ENCODE assay signal across 1 cellular context in genomic region chr11:73982990-73983763, GRCh38.
TF ChIP-seq lines count a peak whose summit lies in the region.

No MANE protein-coding gene starts in this region.

TF ChIP-seq in HEK293, 187 proteins besides CTCF, POLR2A, EP300 and RAD21 (continued from another document and continues in another):
- TF ChIP-seq ZNF391 (tag by site-specific recombination; IDR thresholded peaks at IDR 0.05; ENCODE audit: borderline replicate concordance, low read depth) = peak; percentile 38; the same call in 1 of the 2 replicates
- no peak for TF ChIP-seq ZNF670 (tag by site-specific recombination; IDR thresholded peaks at IDR 0.05; ENCODE audit: low read depth)
- no peak for TF ChIP-seq ZNF37A (tag by site-specific recombination; IDR thresholded peaks at IDR 0.05)
- peak; percentile 79 for TF ChIP-seq ZNF423 (tag by site-specific recombination; IDR thresholded peaks at IDR 0.05)
- peak; percentile 92 for TF ChIP-seq SP2 (tag by site-specific recombination; IDR thresholded peaks at IDR 0.05)
- peak; percentile 98 for TF ChIP-seq HIC1 (tag by site-specific recombination; IDR thresholded peaks at IDR 0.05)
- TF ChIP-seq YY1 (tag by site-specific recombination; IDR thresholded peaks at IDR 0.05) = no peak
- TF ChIP-seq ZNF791 (tag by site-specific recombination; IDR thresholded peaks at IDR 0.05) = no peak
- TF ChIP-seq ZBTB17 (tag by site-specific recombination; IDR thresholded peaks at IDR 0.05) = 0 out of 2 replicates have a peak, but pooled peaks have one; percentile 9
- TF ChIP-seq ZNF677 (tag by site-specific recombination; IDR thresholded peaks at IDR 0.05) = no peak
- peak; percentile 90 for TF ChIP-seq KLF8 (tag by site-specific recombination; IDR thresholded peaks at IDR 0.05)
- TF ChIP-seq ZBTB1 (tag by site-specific recombination; IDR thresholded peaks at IDR 0.05) = no peak
- TF ChIP-seq YY2 (tag by site-specific recombination; IDR thresholded peaks at IDR 0.05) = no peak
- TF ChIP-seq ZNF18 (tag by site-specific recombination; IDR thresholded peaks at IDR 0.05) = no peak
- TF ChIP-seq ZBTB48 (tag by site-specific recombination; IDR thresholded peaks at IDR 0.05) = peak; percentile 98
- TF ChIP-seq ZFP3 (tag by site-specific recombination; IDR thresholded peaks at IDR 0.05; ENCODE audit: low read depth) = peak; percentile 77
- no peak for TF ChIP-seq ZNF311 (tag by site-specific recombination; IDR thresholded peaks at IDR 0.05; ENCODE audit: borderline replicate concordance)
- TF ChIP-seq ZNF292 (tag by site-specific recombination; IDR thresholded peaks at IDR 0.05; ENCODE audit: borderline replicate concordance, low read depth) = no peak
- no peak for TF ChIP-seq ELK4 (IDR thresholded peaks at IDR 0.05; ENCODE audit: borderline replicate concordance, low read depth, low read length)
- TF ChIP-seq KLF16 (tag by site-specific recombination; IDR thresholded peaks at IDR 0.05) = peak; percentile 83
- TF ChIP-seq PRDM6 (tag by site-specific recombination; IDR thresholded peaks at IDR 0.05) = no peak
- TF ChIP-seq ZNF24 (tag by site-specific recombination; IDR thresholded peaks at IDR 0.05) = peak; percentile 63; the same call in 1 of the 2 replicates
- TF ChIP-seq ZNF157 (tag by site-specific recombination; IDR thresholded peaks at IDR 0.05) = no peak
- peak; percentile 10; the same call in 1 of the 2 replicates for TF ChIP-seq ZNF623 (tag by site-specific recombination; IDR thresholded peaks at IDR 0.05)
- TF ChIP-seq ZNF146 (tag by site-specific recombination; IDR thresholded peaks at IDR 0.05) = no peak
- no peak for TF ChIP-seq ZNF302 (tag by site-specific recombination; IDR thresholded peaks at IDR 0.05; ENCODE audit: low read depth)
- TF ChIP-seq ZNF133 (tag by site-specific recombination; IDR thresholded peaks at IDR 0.05) = no peak
- peak; percentile 97 for TF ChIP-seq ZNF341 (tag by site-specific recombination; IDR thresholded peaks at IDR 0.05; ENCODE audit: low read depth)
- TF ChIP-seq ZXDB (tag by site-specific recombination; IDR thresholded peaks at IDR 0.05) = peak; percentile 92
- TF ChIP-seq MEIS1 (CRISPR knock-in tag; IDR thresholded peaks at IDR 0.05; ENCODE audit: borderline replicate concordance) = no peak
- peak; percentile 41; the same call in 1 of the 2 replicates for TF ChIP-seq ZFHX2 (tag by site-specific recombination; conservative IDR thresholded peaks at IDR 0.05)
- TF ChIP-seq ZNF2 (tag by site-specific recombination; IDR thresholded peaks at IDR 0.05) = peak; percentile 50; the same call in 1 of the 2 replicates
- peak; percentile 76 for TF ChIP-seq SP3 (tag by site-specific recombination; IDR thresholded peaks at IDR 0.05)
- no peak for TF ChIP-seq ZNF560 (tag by site-specific recombination; IDR thresholded peaks at IDR 0.05; ENCODE audit: borderline replicate concordance)
- TF ChIP-seq PRDM10 (tag by site-specific recombination; IDR thresholded peaks at IDR 0.05) = peak; percentile 85
- TF ChIP-seq TCF7L2 (IDR thresholded peaks at IDR 0.05; ENCODE audit: borderline replicate concordance, low read depth, low read length) = no peak
- TF ChIP-seq ZNF624 (tag by site-specific recombination; IDR thresholded peaks at IDR 0.05) = no peak
- no peak for TF ChIP-seq ZNF621 (tag by site-specific recombination; IDR thresholded peaks at IDR 0.05)
- no peak for TF ChIP-seq ZNF777 (tag by site-specific recombination; IDR thresholded peaks at IDR 0.05; ENCODE audit: borderline replicate concordance)
- no peak for TF ChIP-seq ZNF558 (tag by site-specific recombination; IDR thresholded peaks at IDR 0.05)
- TF ChIP-seq AEBP2 (tag by site-specific recombination; IDR thresholded peaks at IDR 0.05; ENCODE audit: borderline replicate concordance) = no peak
- 0 out of 2 replicates have a peak, but pooled peaks have one; percentile 18 for TF ChIP-seq ZNF843 (tag by site-specific recombination; IDR thresholded peaks at IDR 0.05)
- peak; percentile 93 for TF ChIP-seq PATZ1 (tag by site-specific recombination; IDR thresholded peaks at IDR 0.05)
- TF ChIP-seq ZNF639 (tag by site-specific recombination; IDR thresholded peaks at IDR 0.05) = 0 out of 2 replicates have a peak, but pooled peaks have one; percentile 12
- peak; percentile 84 for TF ChIP-seq ZBTB11 (tag by site-specific recombination; conservative IDR thresholded peaks at IDR 0.05; ENCODE audit: low read depth)
- no peak for TF ChIP-seq HOXC10 (CRISPR knock-in tag; IDR thresholded peaks at IDR 0.05)
